ENCODE assay signal across 16 cellular contexts in the genomic region with DNA sequence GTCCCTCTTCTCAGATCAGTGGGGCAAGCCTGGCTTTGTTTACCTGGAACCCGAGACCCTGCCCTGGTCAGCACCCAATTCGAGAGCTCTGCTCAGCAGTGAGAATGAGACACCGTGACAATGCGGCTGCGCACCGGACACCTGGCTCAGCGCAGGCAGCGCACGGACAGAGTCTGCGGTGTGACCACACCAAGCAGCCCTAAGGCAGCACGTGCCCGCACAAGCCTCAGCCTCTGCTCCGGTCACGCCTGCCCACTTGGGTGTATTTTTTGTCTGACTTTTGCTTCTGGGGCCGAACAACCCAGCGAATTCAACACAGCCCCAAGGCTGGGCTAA. TPM values are rescaled to one million over a fixed set of nuclear protein-coding genes. Genes with fewer than 3 reads are reported as not detected.
DNase-seq lines count a peak whose midpoint lies in the region; ATAC-seq and TF ChIP-seq lines count a peak whose summit lies in the region.
"Had no signal": no experiment of that assay in that cellular context is flagged by ENCODE, and none has a peak within 500 bp of the region (broad histone marks: within the 10 kb centered on the region; RNA-seq: fewer than 3 reads in every experiment).

No MANE protein-coding gene starts in this region.

- DNase-seq in NCI-H146 treated with DMSO at 0.1 percent for 48 hours (lab: John Stamatoyannopoulos, UW; ENCODE audit: unreplicated experiment), result peak; percentile 6
- DNase-seq in NCI-H146 (lab: John Stamatoyannopoulos, UW), result no peak
- DNase-seq in GM23338 (ENCODE audit: low spot score), result no peak
- DNase-seq in effector memory CD8-positive, alpha-beta T cell, result no peak
- DNase-seq in naive thymus-derived CD8-positive, alpha-beta T cell, result no peak
- DNase-seq in SHP77 treated with DMSO at 0.1 percent for 48 hours (lab: John Stamatoyannopoulos, UW), result no peak
- no peak for DNase-seq in prostate gland (ENCODE audit: low spot score)
- no peak for DNase-seq in pons (ENCODE audit: low spot score)
- DNase-seq: HFFc6, NCI-H446, NCI-H82, SJCRH30 had no signal

- no peaks in the 10 kb centered on the region for H3K9me3 ChIP-seq in prostate gland

- H2AFZ ChIP-seq in GM23338, result peak overlapping the region; percentile 47; the same call in 1 of the 2 replicates

- no peak for TF ChIP-seq CTCF in GM23338 (conservative IDR thresholded peaks at IDR 0.05; ENCODE audit: low read depth in 2 of 2)
- no peak for TF ChIP-seq CTCF in prostate gland (IDR thresholded peaks at IDR 0.05)

- H3K36me3 ChIP-seq in GM23338 (ENCODE audit: insufficient read depth), result no peaks in the 10 kb centered on the region
- no peaks in the 10 kb centered on the region for H3K36me3 ChIP-seq in prostate gland
- H3K36me3 ChIP-seq: Peyer's patch, SJCRH30 had no signal

- no peaks in the 10 kb centered on the region for H3K4me1 ChIP-seq in GM23338 (ENCODE audit: insufficient read depth)
- no peaks in the 10 kb centered on the region for H3K4me1 ChIP-seq in prostate gland (replicated peaks)
- H3K4me1 ChIP-seq: Peyer's patch, SJCRH30 had no signal

- no peak for TF ChIP-seq POLR2A in prostate gland (IDR thresholded peaks at IDR 0.05)

- no peak overlapping the region for H3K4me3 Mint-ChIP-seq in GM23338
- H3K4me3 Mint-ChIP-seq in effector memory CD8-positive, alpha-beta T cell, result no peak overlapping the region
- H3K4me3 Mint-ChIP-seq in naive thymus-derived CD8-positive, alpha-beta T cell, result peak overlapping the region in 7 of 10 donors; percentile 28 to 79 (median 64)
- H3K4me3 Mint-ChIP-seq: CD14-positive monocyte, HFFc6 had no signal

- no peaks in the 10 kb centered on the region for H3K9me2 ChIP-seq in GM23338 (ENCODE audit: insufficient read depth)

- H3K27ac ChIP-seq in GM23338 (ENCODE audit: low read depth) (no peak overlapping the region), prostate gland (no peak overlapping the region)
- H3K27ac ChIP-seq: Peyer's patch, SJCRH30 had no signal

- POLR2A ChIA-PET in naive thymus-derived CD8-positive, alpha-beta T cell (lab: Charles Lee), result interaction anchor here (2.7 kb wide), 1 partner anchor 42 kb away, joined by 11 read pairs; a partner anchor contains a TSS

- WGBS in prostate gland, result 51% methylated on average over 16 of the region's 16 CpGs

- H3F3A ChIP-seq in GM23338 (replicated peaks; ENCODE audit: low read depth), result no peaks in the 10 kb centered on the region

- H3K27ac Mint-ChIP-seq in GM23338, result no peak overlapping the region
- H3K27ac Mint-ChIP-seq in effector memory CD8-positive, alpha-beta T cell, result peak overlapping the region; percentile 85 to 91
- H3K27ac Mint-ChIP-seq in naive thymus-derived CD8-positive, alpha-beta T cell, result peak overlapping the region in 9 of 10 donors; percentile 59 to 94 (median 85)
- H3K27ac Mint-ChIP-seq: CD14-positive monocyte, HFFc6 had no signal

- H3K27me3 Mint-ChIP-seq in GM23338 (ENCODE audit: insufficient read depth, low read depth, poor library complexity), result peaks cover 11% of the 10 kb centered on the region
- H3K27me3 Mint-ChIP-seq in effector memory CD8-positive, alpha-beta T cell, result no peaks in the 10 kb centered on the region
- H3K27me3 Mint-ChIP-seq in naive thymus-derived CD8-positive, alpha-beta T cell, result no peaks in the 10 kb centered on the region

- peaks cover 20% of the 10 kb centered on the region for H3K36me3 Mint-ChIP-seq in GM23338 (ENCODE audit: low read depth)
- peaks cover 10% of the 10 kb centered on the region for H3K36me3 Mint-ChIP-seq in effector memory CD8-positive, alpha-beta T cell (ENCODE audit: insufficient read depth)
- H3K36me3 Mint-ChIP-seq in naive thymus-derived CD8-positive, alpha-beta T cell, result peaks cover 0 to 22% (median 17%) of the 10 kb centered on the region in 3 donors
- H3K36me3 Mint-ChIP-seq: CD14-positive monocyte had no signal

- no peaks in the 10 kb centered on the region for H4K20me1 ChIP-seq in GM23338 (replicated peaks; ENCODE audit: insufficient read depth)

- H3K4me1 Mint-ChIP-seq in GM23338, result peaks cover 23% of the 10 kb centered on the region
- peaks cover 31 to 40% of the 10 kb centered on the region in 2 donors for H3K4me1 Mint-ChIP-seq in effector memory CD8-positive, alpha-beta T cell (ENCODE audit: low read depth in 2 of 2)
- peaks cover 36 to 69% (median 58%) of the 10 kb centered on the region in 4 donors for H3K4me1 Mint-ChIP-seq in naive thymus-derived CD8-positive, alpha-beta T cell

- H3K27me3 ChIP-seq in GM23338 (ENCODE audit: insufficient read depth) (no peaks in the 10 kb centered on the region), prostate gland (replicated peaks; ENCODE audit: insufficient read depth) (no peaks in the 10 kb centered on the region)
- H3K27me3 ChIP-seq: Peyer's patch, SJCRH30 had no signal

- H3K4me3 ChIP-seq in GM23338 (no peak overlapping the region), prostate gland (no peak overlapping the region)
- H3K4me3 ChIP-seq: Peyer's patch, SJCRH30 had no signal

- ATAC-seq in GM23338, result no peak
- ATAC-seq in effector memory CD8-positive, alpha-beta T cell (replicated peaks), result no peak
- ATAC-seq in naive thymus-derived CD8-positive, alpha-beta T cell, result no peak

- H3K4me2 ChIP-seq in GM23338, result no peak overlapping the region

- no peaks in the 10 kb centered on the region for H3K79me2 ChIP-seq in GM23338 (replicated peaks; ENCODE audit: insufficient read depth)

- intact Hi-C loops in prostate gland (cut with DNase I), result no loop called here

- H3K9me3 Mint-ChIP-seq in GM23338, result peaks cover 36% of the 10 kb centered on the region
- H3K9me3 Mint-ChIP-seq in effector memory CD8-positive, alpha-beta T cell, result peaks cover 8 to 20% of the 10 kb centered on the region in 2 donors
- peaks cover 13 to 36% (median 23%) of the 10 kb centered on the region in 9 donors for H3K9me3 Mint-ChIP-seq in naive thymus-derived CD8-positive, alpha-beta T cell

TF ChIP-seq in GM23338, 12 proteins besides CTCF, POLR2A, EP300 and RAD21 (continues in another document):
- no peak for TF ChIP-seq STAT1 (IDR thresholded peaks at IDR 0.05; ENCODE audit: unreplicated experiment)

RNA-seq across cellular contexts. Expression of a gene that starts 4.7 kb away (rescaled TPM):
- total RNA-seq in GM23338 (2014; rRNA removed; shearing (Covaris generic)), result not detected in 2 replicates
- polyA plus RNA-seq in GM23338 (2016; fragmentation: Nextera tagmentation; extraction: Ambion mirVana), result not detected in 2 replicates
- total RNA-seq in naive thymus-derived CD8-positive, alpha-beta T cell, result not detected
- polyA plus RNA-seq in naive thymus-derived CD8-positive, alpha-beta T cell, result not detected
- not detected for total RNA-seq in prostate gland
- total RNA-seq: A172, H4, HFFc6, Peyer's patch, SJCRH30 had no signal
- polyA plus RNA-seq: CD14-positive monocyte had no signal

RNA-seq across cellular contexts. Expression of a gene that starts 10.3 kb away (rescaled TPM):
- total RNA-seq in GM23338 (2014; rRNA removed; shearing (Covaris generic)), result not detected in 2 replicates
- polyA plus RNA-seq in GM23338 (2016; fragmentation: Nextera tagmentation; extraction: Ambion mirVana), result not detected in 2 replicates
- total RNA-seq in naive thymus-derived CD8-positive, alpha-beta T cell, result not detected
- polyA plus RNA-seq in naive thymus-derived CD8-positive, alpha-beta T cell, result not detected
- total RNA-seq in prostate gland, result not detected
- total RNA-seq: A172, H4, HFFc6, Peyer's patch, SJCRH30 had no signal
- polyA plus RNA-seq: CD14-positive monocyte had no signal

RNA-seq across cellular contexts. Expression of a gene that starts 16.2 kb away (rescaled TPM):
- not detected in 2 replicates for total RNA-seq in GM23338 (2014; rRNA removed; shearing (Covaris generic))
- polyA plus RNA-seq in GM23338 (2016; fragmentation: Nextera tagmentation; extraction: Ambion mirVana), result not detected in 2 replicates
- total RNA-seq in naive thymus-derived CD8-positive, alpha-beta T cell, result not detected
- polyA plus RNA-seq in naive thymus-derived CD8-positive, alpha-beta T cell, result not detected
- total RNA-seq in prostate gland, result not detected
- total RNA-seq: A172, H4, HFFc6, Peyer's patch, SJCRH30 had no signal
- polyA plus RNA-seq: CD14-positive monocyte had no signal

RNA-seq across cellular contexts. Expression of a gene that starts 20.6 kb away (rescaled TPM):
- not detected in 2 replicates for total RNA-seq in GM23338 (2014; rRNA removed; shearing (Covaris generic))
- not detected in 2 replicates for polyA plus RNA-seq in GM23338 (2016; fragmentation: Nextera tagmentation; extraction: Ambion mirVana)
- total RNA-seq in naive thymus-derived CD8-positive, alpha-beta T cell, result not detected
- polyA plus RNA-seq in naive thymus-derived CD8-positive, alpha-beta T cell, result not detected
- not detected for total RNA-seq in prostate gland
- total RNA-seq: A172, H4, HFFc6, Peyer's patch, SJCRH30 had no signal
- polyA plus RNA-seq: CD14-positive monocyte had no signal

RNA-seq across cellular contexts. Expression of a gene that starts 24.3 kb away (rescaled TPM):
- not detected in 2 replicates for total RNA-seq in GM23338 (2014; rRNA removed; shearing (Covaris generic))
- polyA plus RNA-seq in GM23338 (2016; fragmentation: Nextera tagmentation; extraction: Ambion mirVana), result not detected in 2 replicates
- total RNA-seq in naive thymus-derived CD8-positive, alpha-beta T cell, result not detected
- not detected for polyA plus RNA-seq in naive thymus-derived CD8-positive, alpha-beta T cell
- not detected for total RNA-seq in prostate gland
- total RNA-seq: A172, H4, HFFc6, Peyer's patch, SJCRH30 had no signal
- polyA plus RNA-seq: CD14-positive monocyte had no signal

Comparison
In these comparisons a context has a peak if more than half of its experiments do, and no peak if none do; other contexts are left out.
1. H3K4me3 Mint-ChIP-seq: peak in naive thymus-derived CD8-positive, alpha-beta T cell (7 of 10); none in GM23338 (single experiment) and effector memory CD8-positive, alpha-beta T cell (0 of 2).